ENCODE assay signal across 27 cellular contexts in genomic region chr5:146034605-146035004, GRCh38.
"Had no signal": no experiment of that assay in that cellular context is flagged by ENCODE, and none has a peak within 500 bp of the region (broad histone marks: within the 10 kb centered on the region; RNA-seq: fewer than 3 reads in every experiment).

No MANE protein-coding gene starts in this region.

- H3K9me3 ChIP-seq: esophagus squamous epithelium, gastrocnemius medialis, heart right ventricle, left lung, lower lobe of right lung, mucosa of descending colon had no signal

- H3K4me3 Mint-ChIP-seq: dendritic cell treated with granulocyte-macrophage colony-stimulating factor and Interleukin-4, amounts not matched to agents 40 ng/mL and 50 ng/mL, for 4 days; effector memory CD8-positive, alpha-beta T cell; endodermal cell; immature natural killer cell; mesothelial cell of epicardium; naive B cell had no signal

- H3K27me3 Mint-ChIP-seq: dendritic cell treated with granulocyte-macrophage colony-stimulating factor and Interleukin-4, amounts not matched to agents 40 ng/mL and 50 ng/mL, for 4 days; effector memory CD8-positive, alpha-beta T cell had no signal

- DNase-seq: cortex of kidney; effector CD8-positive, alpha-beta T cell; effector memory CD8-positive, alpha-beta T cell; esophagus squamous epithelium; foreskin fibroblast; foreskin melanocyte; gastrocnemius medialis; glutamatergic neuron; head of caudate nucleus; heart right ventricle; hypothalamus; immature natural killer cell; islet precursor cell; kidney; kidney glomerular epithelial cell; left colon; left ventricle myocardium superior; lower lobe of right lung; mesenchymal stem cell; mucosa of descending colon; naive B cell had no signal

- H3K27ac Mint-ChIP-seq: dendritic cell treated with granulocyte-macrophage colony-stimulating factor and Interleukin-4, amounts not matched to agents 40 ng/mL and 50 ng/mL, for 4 days; effector memory CD8-positive, alpha-beta T cell; endodermal cell; immature natural killer cell; mesothelial cell of epicardium; naive B cell had no signal

- H3K36me3 ChIP-seq: gastrocnemius medialis, heart right ventricle, left lung, lower lobe of right lung had no signal

- H3K27ac ChIP-seq: epithelial cell of prostate, esophagus squamous epithelium, gastrocnemius medialis, heart right ventricle, left lung, lower lobe of right lung had no signal

- H3K9me3 Mint-ChIP-seq: dendritic cell treated with granulocyte-macrophage colony-stimulating factor and Interleukin-4, amounts not matched to agents 40 ng/mL and 50 ng/mL, for 4 days; effector memory CD8-positive, alpha-beta T cell; endodermal cell; mesothelial cell of epicardium; naive B cell had no signal

- H3K4me1 ChIP-seq: gastrocnemius medialis, left lung, lower lobe of right lung had no signal

- H3K4me3 ChIP-seq: esophagus squamous epithelium, gastrocnemius medialis, heart right ventricle, left lung, lower lobe of right lung, mucosa of descending colon had no signal

- H3K36me3 Mint-ChIP-seq: immature natural killer cell, mesothelial cell of epicardium, naive B cell had no signal

- ATAC-seq: effector memory CD8-positive, alpha-beta T cell; esophagus mucosa; heart right ventricle; left colon; left lung; left ventricle myocardium superior; lower lobe of right lung; mucosa of descending colon had no signal

- H3K27me3 ChIP-seq: esophagus squamous epithelium, gastrocnemius medialis, heart right ventricle, left lung had no signal

- H3K4me1 Mint-ChIP-seq: immature natural killer cell, naive B cell had no signal
